ENCODE assay signal across 1 cellular context in the genomic region with DNA sequence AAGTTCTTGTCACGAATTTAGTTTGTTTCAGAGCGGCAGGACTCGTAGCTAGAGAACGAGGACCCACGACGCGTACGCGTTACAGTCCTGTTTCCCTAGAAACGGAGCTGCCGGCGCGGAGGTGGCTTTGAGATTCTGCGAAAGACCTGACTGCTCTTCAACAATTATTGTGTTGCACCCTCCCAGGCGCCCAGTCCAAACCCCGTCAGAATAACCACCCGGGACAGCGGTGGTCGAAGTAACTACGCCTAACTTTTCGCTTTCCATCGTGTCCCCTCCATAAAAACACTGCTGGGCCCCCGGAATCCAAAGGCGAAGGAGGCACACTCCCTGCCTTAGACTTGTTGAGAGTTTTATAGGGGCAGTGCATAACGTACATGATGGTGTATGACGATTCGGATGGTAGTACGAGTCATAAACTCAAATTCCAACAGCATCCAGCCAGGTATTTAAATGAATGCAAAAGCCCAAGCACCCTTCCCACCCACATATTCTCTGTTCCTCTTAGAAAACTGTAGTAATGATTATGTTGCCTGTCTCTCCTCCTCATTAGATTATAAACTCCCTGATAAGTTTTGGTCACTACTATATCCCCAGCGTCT.
TF ChIP-seq lines count a peak whose summit lies in the region.

No MANE protein-coding gene starts in this region.

TF ChIP-seq in K562, 482 proteins besides CTCF, POLR2A, EP300 and RAD21 (continued from another document and continues in another):
- TF ChIP-seq TAL1 (IDR thresholded peaks at IDR 0.05) (no peak), MTA1 (IDR thresholded peaks at IDR 0.05; ENCODE audit: borderline replicate concordance) (no peak), MNT (conservative IDR thresholded peaks at IDR 0.05) (no peak), ZBED1 (IDR thresholded peaks at IDR 0.05) (no peak), ZFP30 (CRISPR knock-in tag; IDR thresholded peaks at IDR 0.05; ENCODE audit: borderline replicate concordance) (no peak), RUNX1 (IDR thresholded peaks at IDR 0.05; ENCODE audit: low read depth) (no peak), ARNT (IDR thresholded peaks at IDR 0.05) (peak in 1 of 2 experiments; percentile 85; a peak in 2 of 4 replicates), CBFA2T2 (conservative IDR thresholded peaks at IDR 0.05) (no peak), TCF15 (CRISPR knock-in tag; IDR thresholded peaks at IDR 0.05) (no peak), DPF2 (IDR thresholded peaks at IDR 0.05) (no peak), FOSL1 (tag; conservative IDR thresholded peaks at IDR 0.05) (no peak), ETV1 (tag; conservative IDR thresholded peaks at IDR 0.05; ENCODE audit: low read depth) (no peak), E2F1 (CRISPR knock-in tag; IDR thresholded peaks at IDR 0.05) (no peak), POLR2AphosphoS2 (IDR thresholded peaks at IDR 0.05; ENCODE audit: low read length) (no peak), ZKSCAN1 (IDR thresholded peaks at IDR 0.05; ENCODE audit: low read depth, low read length) (no peak), ZNF436 (CRISPR knock-in tag; IDR thresholded peaks at IDR 0.05) (no peak), ZFP1 (CRISPR knock-in tag; IDR thresholded peaks at IDR 0.05) (no peak), ETV6 (IDR thresholded peaks at IDR 0.05; ENCODE audit: borderline replicate concordance in 1 of 2, low read depth in 2 of 2, low read length in 1 of 2) (0 out of 4 replicates have a peak, but pooled peaks of 1 of the 2 experiments have one; percentile 6), ETV6 (CRISPR knock-in tag; IDR thresholded peaks at IDR 0.05; ENCODE audit: borderline replicate concordance) (no peak), NR2F6 (CRISPR knock-in tag; IDR thresholded peaks at IDR 0.05) (no peak), NCOR1 (IDR thresholded peaks at IDR 0.05) (no peak), CTCFL (IDR thresholded peaks at IDR 0.05; ENCODE audit: borderline replicate concordance, insufficient read depth, low read depth, low read length, poor library complexity, severe bottlenecking) (no peak), GABPA (tag; conservative IDR thresholded peaks at IDR 0.05; ENCODE audit: low read depth) (peak; percentile 78), MAFF (IDR thresholded peaks at IDR 0.05; ENCODE audit: low read length) (no peak), RNF2 (IDR thresholded peaks at IDR 0.05) (no peak), ZBTB11 (CRISPR knock-in tag; IDR thresholded peaks at IDR 0.05) (no peak), LCOR (CRISPR knock-in tag; IDR thresholded peaks at IDR 0.05) (no peak), ZNF785 (CRISPR knock-in tag; IDR thresholded peaks at IDR 0.05) (no peak), CBX3 (IDR thresholded peaks at IDR 0.05; ENCODE audit: borderline replicate concordance in 1 of 2, low read length in 2 of 2) (peak in 1 of 2 experiments; percentile 67; a peak in 1 of 3 replicates), SREBF1 (IDR thresholded peaks at IDR 0.05; ENCODE audit: borderline replicate concordance, low read depth, low read length) (no peak), SMAD1 (IDR thresholded peaks at IDR 0.05; ENCODE audit: low read depth, low read length, partially characterized antibody) (no peak), CEBPB (tag; IDR thresholded peaks at IDR 0.05) (no peak), NELFE (IDR thresholded peaks at IDR 0.05; ENCODE audit: insufficient read depth, insufficient read length) (no peak)
- TF ChIP-seq, protein P1, sequence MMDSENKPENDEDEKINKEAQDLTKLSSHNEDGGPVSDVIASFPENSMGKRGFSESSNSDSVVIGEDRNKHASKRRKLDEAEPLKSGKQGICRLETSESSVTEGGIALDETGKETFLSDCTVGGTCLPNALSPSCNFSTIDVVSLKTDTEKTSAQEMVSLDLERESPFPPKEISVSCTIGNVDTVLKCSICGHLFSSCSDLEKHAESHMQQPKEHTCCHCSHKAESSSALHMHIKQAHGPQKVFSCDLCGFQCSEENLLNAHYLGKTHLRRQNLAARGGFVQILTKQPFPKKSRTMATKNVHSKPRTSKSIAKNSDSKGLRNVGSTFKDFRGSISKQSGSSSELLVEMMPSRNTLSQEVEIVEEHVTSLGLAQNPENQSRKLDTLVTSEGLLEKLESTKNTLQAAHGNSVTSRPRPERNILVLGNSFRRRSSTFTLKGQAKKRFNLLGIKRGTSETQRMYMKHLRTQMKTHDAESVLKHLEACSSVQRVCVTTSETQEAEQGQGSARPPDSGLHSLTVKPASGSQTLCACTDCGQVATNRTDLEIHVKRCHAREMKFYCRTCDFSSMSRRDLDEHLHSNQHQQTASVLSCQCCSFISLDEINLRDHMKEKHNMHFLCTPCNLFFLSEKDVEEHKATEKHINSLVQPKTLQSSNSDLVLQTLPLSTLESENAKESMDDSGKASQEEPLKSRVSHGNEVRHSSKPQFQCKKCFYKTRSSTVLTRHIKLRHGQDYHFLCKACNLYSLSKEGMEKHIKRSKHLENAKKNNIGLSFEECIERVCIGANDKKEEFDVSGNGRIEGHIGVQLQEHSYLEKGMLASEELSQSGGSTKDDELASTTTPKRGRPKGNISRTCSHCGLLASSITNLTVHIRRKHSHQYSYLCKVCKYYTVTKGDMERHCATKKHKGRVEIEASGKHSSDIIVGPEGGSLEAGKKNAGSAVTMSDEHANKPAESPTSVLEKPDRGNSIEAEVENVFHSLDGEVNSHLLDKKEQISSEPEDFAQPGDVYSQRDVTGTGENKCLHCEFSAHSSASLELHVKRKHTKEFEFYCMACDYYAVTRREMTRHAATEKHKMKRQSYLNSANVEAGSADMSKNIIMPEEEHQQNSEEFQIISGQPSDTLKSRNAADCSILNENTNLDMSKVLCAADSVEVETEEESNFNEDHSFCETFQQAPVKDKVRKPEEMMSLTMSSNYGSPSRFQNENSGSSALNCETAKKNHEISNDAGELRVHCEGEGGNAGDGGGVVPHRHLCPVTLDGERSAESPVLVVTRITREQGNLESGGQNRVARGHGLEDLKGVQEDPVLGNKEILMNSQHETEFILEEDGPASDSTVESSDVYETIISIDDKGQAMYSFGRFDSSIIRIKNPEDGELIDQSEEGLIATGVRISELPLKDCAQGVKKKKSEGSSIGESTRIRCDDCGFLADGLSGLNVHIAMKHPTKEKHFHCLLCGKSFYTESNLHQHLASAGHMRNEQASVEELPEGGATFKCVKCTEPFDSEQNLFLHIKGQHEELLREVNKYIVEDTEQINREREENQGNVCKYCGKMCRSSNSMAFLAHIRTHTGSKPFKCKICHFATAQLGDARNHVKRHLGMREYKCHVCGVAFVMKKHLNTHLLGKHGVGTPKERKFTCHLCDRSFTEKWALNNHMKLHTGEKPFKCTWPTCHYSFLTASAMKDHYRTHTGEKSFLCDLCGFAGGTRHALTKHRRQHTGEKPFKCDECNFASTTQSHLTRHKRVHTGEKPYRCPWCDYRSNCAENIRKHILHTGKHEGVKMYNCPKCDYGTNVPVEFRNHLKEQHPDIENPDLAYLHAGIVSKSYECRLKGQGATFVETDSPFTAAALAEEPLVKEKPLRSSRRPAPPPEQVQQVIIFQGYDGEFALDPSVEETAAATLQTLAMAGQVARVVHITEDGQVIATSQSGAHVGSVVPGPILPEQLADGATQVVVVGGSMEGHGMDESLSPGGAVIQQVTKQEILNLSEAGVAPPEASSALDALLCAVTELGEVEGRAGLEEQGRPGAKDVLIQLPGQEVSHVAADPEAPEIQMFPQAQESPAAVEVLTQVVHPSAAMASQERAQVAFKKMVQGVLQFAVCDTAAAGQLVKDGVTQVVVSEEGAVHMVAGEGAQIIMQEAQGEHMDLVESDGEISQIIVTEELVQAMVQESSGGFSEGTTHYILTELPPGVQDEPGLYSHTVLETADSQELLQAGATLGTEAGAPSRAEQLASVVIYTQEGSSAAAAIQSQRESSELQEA (IDR thresholded peaks at IDR 0.05; ENCODE audit: low read depth) = no peak
- TF ChIP-seq, protein P2, sequence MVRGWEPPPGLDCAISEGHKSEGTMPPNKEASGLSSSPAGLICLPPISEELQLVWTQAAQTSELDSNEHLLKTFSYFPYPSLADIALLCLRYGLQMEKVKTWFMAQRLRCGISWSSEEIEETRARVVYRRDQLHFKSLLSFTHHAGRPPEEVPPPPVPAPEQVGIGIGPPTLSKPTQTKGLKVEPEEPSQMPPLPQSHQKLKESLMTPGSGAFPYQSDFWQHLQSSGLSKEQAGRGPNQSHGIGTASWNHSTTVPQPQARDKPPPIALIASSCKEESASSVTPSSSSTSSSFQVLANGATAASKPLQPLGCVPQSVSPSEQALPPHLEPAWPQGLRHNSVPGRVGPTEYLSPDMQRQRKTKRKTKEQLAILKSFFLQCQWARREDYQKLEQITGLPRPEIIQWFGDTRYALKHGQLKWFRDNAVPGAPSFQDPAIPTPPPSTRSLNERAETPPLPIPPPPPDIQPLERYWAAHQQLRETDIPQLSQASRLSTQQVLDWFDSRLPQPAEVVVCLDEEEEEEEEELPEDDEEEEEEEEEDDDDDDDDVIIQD (CRISPR knock-in tag; IDR thresholded peaks at IDR 0.05) = no peak
- TF ChIP-seq, protein P3, sequence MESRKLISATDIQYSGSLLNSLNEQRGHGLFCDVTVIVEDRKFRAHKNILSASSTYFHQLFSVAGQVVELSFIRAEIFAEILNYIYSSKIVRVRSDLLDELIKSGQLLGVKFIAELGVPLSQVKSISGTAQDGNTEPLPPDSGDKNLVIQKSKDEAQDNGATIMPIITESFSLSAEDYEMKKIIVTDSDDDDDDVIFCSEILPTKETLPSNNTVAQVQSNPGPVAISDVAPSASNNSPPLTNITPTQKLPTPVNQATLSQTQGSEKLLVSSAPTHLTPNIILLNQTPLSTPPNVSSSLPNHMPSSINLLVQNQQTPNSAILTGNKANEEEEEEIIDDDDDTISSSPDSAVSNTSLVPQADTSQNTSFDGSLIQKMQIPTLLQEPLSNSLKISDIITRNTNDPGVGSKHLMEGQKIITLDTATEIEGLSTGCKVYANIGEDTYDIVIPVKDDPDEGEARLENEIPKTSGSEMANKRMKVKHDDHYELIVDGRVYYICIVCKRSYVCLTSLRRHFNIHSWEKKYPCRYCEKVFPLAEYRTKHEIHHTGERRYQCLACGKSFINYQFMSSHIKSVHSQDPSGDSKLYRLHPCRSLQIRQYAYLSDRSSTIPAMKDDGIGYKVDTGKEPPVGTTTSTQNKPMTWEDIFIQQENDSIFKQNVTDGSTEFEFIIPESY (CRISPR knock-in tag; IDR thresholded peaks at IDR 0.05) = peak; percentile 74; the same call in 1 of the 2 replicates
- TF ChIP-seq, protein P4, sequence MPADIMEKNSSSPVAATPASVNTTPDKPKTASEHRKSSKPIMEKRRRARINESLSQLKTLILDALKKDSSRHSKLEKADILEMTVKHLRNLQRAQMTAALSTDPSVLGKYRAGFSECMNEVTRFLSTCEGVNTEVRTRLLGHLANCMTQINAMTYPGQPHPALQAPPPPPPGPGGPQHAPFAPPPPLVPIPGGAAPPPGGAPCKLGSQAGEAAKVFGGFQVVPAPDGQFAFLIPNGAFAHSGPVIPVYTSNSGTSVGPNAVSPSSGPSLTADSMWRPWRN (IDR thresholded peaks at IDR 0.05; ENCODE audit: low read depth) = no peak
